1 cellular context compared by ENCODE assay signal in the genomic region with DNA sequence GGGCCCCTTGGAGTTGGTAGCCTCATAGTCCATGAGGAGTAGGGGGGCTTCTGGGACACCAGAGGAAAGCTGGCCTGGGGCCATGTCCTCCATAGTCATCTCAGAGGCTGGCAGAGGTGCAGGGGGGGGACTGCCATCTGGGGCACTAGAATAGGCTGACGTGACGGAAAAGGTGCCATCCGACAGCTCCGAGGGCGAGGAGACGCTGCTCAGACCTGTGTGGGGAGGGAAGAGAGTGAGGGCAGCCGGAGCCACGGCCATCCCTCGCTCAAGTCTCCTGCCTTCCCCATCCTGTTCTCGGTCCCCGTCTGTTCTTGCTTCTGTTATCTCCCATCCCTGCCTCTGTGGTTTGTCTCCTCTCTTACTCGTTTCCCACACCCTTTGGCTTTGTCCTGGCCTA.
TF ChIP-seq lines count a peak whose summit lies in the region.

No MANE protein-coding gene starts in this region.

TF ChIP-seq in K562, 482 proteins besides CTCF, POLR2A, EP300 and RAD21:
- TF ChIP-seq SAFB2 (IDR thresholded peaks at IDR 0.05; ENCODE audit: borderline replicate concordance, low read depth, low read length, severe bottlenecking) (no peak), RBFOX2 (IDR thresholded peaks at IDR 0.05; ENCODE audit: low read depth, low read length) (0 out of 2 replicates have a peak, but pooled peaks have one; percentile 25)
